ENCODE assay signal across 9 cellular contexts in genomic region chr3:16849795-16850194, GRCh38. TPM values are rescaled to one million over a fixed set of nuclear protein-coding genes. Genes with fewer than 3 reads are reported as not detected.
DNase-seq lines count a peak whose midpoint lies in the region; ATAC-seq, FAIRE-seq and TF ChIP-seq lines count a peak whose summit lies in the region.
"Had no signal": no experiment of that assay in that cellular context is flagged by ENCODE, and none has a peak within 500 bp of the region (broad histone marks: within the 10 kb centered on the region; RNA-seq: fewer than 3 reads in every experiment).

No MANE protein-coding gene starts in this region.

- CTCF ChIA-PET in H1 (lab: Charles Lee; ENCODE audit: partially characterized antibody): interaction anchor here (1.1 to 2.7 kb wide), 3 partner anchors 9 to 22 kb away, joined by 3 to 9 read pairs (median 9); no protein-coding TSS in a partner anchor

- H3K9ac ChIP-seq in H1 (replicated peaks in 1 of 4; ENCODE audit: extremely low read depth in 1 of 4, low read depth in 3 of 4, low read length in 3 of 4): no peak overlapping the region

- TF ChIP-seq RAD21 in H1 (IDR thresholded peaks at IDR 0.05 in 1 of 2, conservative IDR thresholded peaks at IDR 0.05 in 1 of 2; ENCODE audit: low read depth in 2 of 2, low read length in 2 of 2): no peak

- H3K23me2 ChIP-seq in H1 (ENCODE audit: low read depth, low read length): no peaks in the 10 kb centered on the region

- H3K79me2 ChIP-seq in H1 (ENCODE audit: control insufficient read depth in 1 of 2, insufficient read depth in 2 of 2, low read length in 2 of 2): no peaks in the 10 kb centered on the region

- no peaks in the 10 kb centered on the region for H3K9me3 ChIP-seq in H1 (ENCODE audit: insufficient read depth in 2 of 2, low read depth in 1 of 2, low read length in 1 of 2)
- no peaks in the 10 kb centered on the region for H3K9me3 ChIP-seq in neuron (ENCODE audit: low read length)

- no peak overlapping the region for H2BK120ac ChIP-seq in H1 (replicated peaks; ENCODE audit: low read depth, low read length)

- no peak overlapping the region for H3K23ac ChIP-seq in H1 (ENCODE audit: insufficient read length)

- TF ChIP-seq POLR2A in NB4 (IDR thresholded peaks at IDR 0.05; ENCODE audit: extremely low read depth, insufficient read length) (no peak), H1 (IDR thresholded peaks at IDR 0.05; ENCODE audit: control extremely low read depth in 1 of 2, low read depth in 2 of 2, low read length in 2 of 2) (no peak)

- H3K27me3 ChIP-seq in H1 (replicated peaks in 1 of 4; ENCODE audit: control insufficient read depth in 3 of 4, extremely low read depth in 1 of 4, insufficient read depth in 3 of 4, low read length in 3 of 4): no peaks in the 10 kb centered on the region
- no peaks in the 10 kb centered on the region for H3K27me3 ChIP-seq in neuron (ENCODE audit: insufficient read depth, low read length)
- H3K27me3 ChIP-seq: cardiac muscle cell had no signal

- H4K5ac ChIP-seq in H1 (ENCODE audit: insufficient read length, low read depth, low read length): no peak overlapping the region

- POLR2A ChIA-PET in H1 (lab: Charles Lee; ENCODE audit: partially characterized antibody): no interaction called here

- H4K91ac ChIP-seq in H1 (replicated peaks; ENCODE audit: insufficient read length, low read length): no peak overlapping the region

- peaks cover 0 to 5% (median 0%) of the 10 kb centered on the region in 4 experiments; a peak in 1 of 7 replicates for H3K4me1 ChIP-seq in H1 (replicated peaks in 1 of 4; ENCODE audit: control insufficient read depth in 3 of 4, insufficient read depth in 4 of 4, low read length in 3 of 4)
- peaks cover 11% of the 10 kb centered on the region for H3K4me1 ChIP-seq in neuron (ENCODE audit: insufficient read depth, low read length)

- H3K18ac ChIP-seq in H1 (ENCODE audit: extremely low read depth, low read length): no peak overlapping the region

- peak; percentile 6 for DNase-seq in GM04504 (ENCODE audit: low read depth)
- DNase-seq in NB4 (ENCODE audit: low read depth): peak; percentile 4
- no peak for DNase-seq in H1 (ENCODE audit: low read depth in 1 of 2, low spot score in 2 of 2)
- DNase-seq in stimulated activated naive CD4-positive, alpha-beta T cell (lab: John Stamatoyannopoulos, UW): no peak
- no peak for DNase-seq in activated effector memory CD4-positive, alpha-beta T cell treated with Interleukin-2 at 50 U/mL for 16 hours

- no peak overlapping the region for H3K14ac ChIP-seq in H1 (ENCODE audit: insufficient read length)

- H3K36me3 ChIP-seq in H1 (ENCODE audit: control insufficient read depth in 2 of 4, insufficient read depth in 4 of 4, low read length in 3 of 4) (no peaks in the 10 kb centered on the region), neuron (ENCODE audit: insufficient read depth, low read length) (no peaks in the 10 kb centered on the region)
- H3K36me3 ChIP-seq: cardiac muscle cell had no signal

- TF ChIP-seq CTCF in NB4 (IDR thresholded peaks at IDR 0.05; ENCODE audit: low read depth, low read length) (no peak), H1 (IDR thresholded peaks at IDR 0.05; ENCODE audit: control extremely low read depth in 1 of 3, insufficient read depth in 1 of 3, low read depth in 1 of 3, low read length in 3 of 3) (no peak)

- H3K4me3 ChIP-seq in NB4 (ENCODE audit: low read depth, low read length) (no peak overlapping the region), H1 (ENCODE audit: extremely low read depth in 1 of 4, insufficient read depth in 2 of 4, low read depth in 3 of 4, low read length in 4 of 4) (no peak overlapping the region), neuron (ENCODE audit: low read length) (peak overlapping the region; percentile 41)
- H3K4me3 ChIP-seq: cardiac muscle cell had no signal

- FAIRE-seq in H1 (lab: Jason Lieb, UNC): no peak

- no peak overlapping the region for H2BK15ac ChIP-seq in H1 (ENCODE audit: low read length)

- H3K27ac ChIP-seq in H1 (ENCODE audit: low read depth, low read length): no peak overlapping the region; the same call in 1 of the 2 replicates
- H3K27ac ChIP-seq: cardiac muscle cell had no signal

- H2BK5ac ChIP-seq in H1 (ENCODE audit: low read depth, low read length): no peak overlapping the region

- no peak overlapping the region for H3K4ac ChIP-seq in H1 (replicated peaks; ENCODE audit: insufficient read length, low read depth, low read length)

- no peak overlapping the region for H2BK12ac ChIP-seq in H1 (ENCODE audit: low read depth, low read length)

- 0 out of 4 replicates have a peak overlapping the region, but pooled peaks of 1 of the 2 experiments have one; percentile 57 for H3K4me2 ChIP-seq in H1 (ENCODE audit: insufficient read depth in 1 of 2, low read depth in 2 of 2, low read length in 2 of 2)

- H4K20me1 ChIP-seq in H1 (replicated peaks in 1 of 2; ENCODE audit: control insufficient read depth in 1 of 2, insufficient read depth in 2 of 2, low read length in 2 of 2): no peaks in the 10 kb centered on the region

- no peak for ATAC-seq in HG03460 (IDR thresholded peaks at IDR 0.05; ENCODE audit: unreplicated experiment)
- ATAC-seq in HG02798 (IDR thresholded peaks at IDR 0.05; ENCODE audit: poor library complexity, unreplicated experiment): no peak

- 59% methylated on average over 3 of the region's 3 CpGs; no CpG with 5 or more reads in 1 of the 2 experiments for WGBS in H1 (ENCODE audit: extremely low coverage in 1 of 2, insufficient coverage in 1 of 2, insufficient read length in 1 of 2, insufficient replicate concordance in 2 of 2, low coverage in 1 of 2, low lambda C conversion rate in 2 of 2, missing lambda C conversion rate in 1 of 2), 2 experiments

- H2BK20ac ChIP-seq in H1 (ENCODE audit: low read length): no peak overlapping the region

- H2AFZ ChIP-seq in H1 (ENCODE audit: low read length): peak overlapping the region; percentile 72
- peak overlapping the region; percentile 87 for H2AFZ ChIP-seq in neuron (ENCODE audit: low read depth, low read length)

- no peak overlapping the region for H2AK5ac ChIP-seq in H1 (ENCODE audit: low read depth, low read length)

- H3K79me1 ChIP-seq in H1 (ENCODE audit: low read depth, low read length): no peaks in the 10 kb centered on the region

- H3K56ac ChIP-seq in H1 (replicated peaks; ENCODE audit: insufficient read length, low read depth, low read length): no peak overlapping the region

- H4K8ac ChIP-seq in H1 (ENCODE audit: extremely low read depth, insufficient read depth, low read length): no peak overlapping the region

- TF ChIP-seq EP300 in H1 (IDR thresholded peaks at IDR 0.05; ENCODE audit: borderline replicate concordance in 1 of 2, low read depth in 2 of 2, low read length in 2 of 2): no peak

TF ChIP-seq in H1, 55 proteins besides CTCF, POLR2A, EP300 and RAD21:
- TF ChIP-seq CREB1 (IDR thresholded peaks at IDR 0.05): no peak
- TF ChIP-seq JUND (IDR thresholded peaks at IDR 0.05; ENCODE audit: low read length): no peak
- TF ChIP-seq BACH1 (IDR thresholded peaks at IDR 0.05; ENCODE audit: low read length): no peak
- no peak for TF ChIP-seq SIRT6 (IDR thresholded peaks at IDR 0.05; ENCODE audit: low read length)
- no peak for TF ChIP-seq CEBPB (IDR thresholded peaks at IDR 0.05; ENCODE audit: low read depth, low read length)
- no peak for TF ChIP-seq PHF8 (conservative IDR thresholded peaks at IDR 0.05; ENCODE audit: low read depth, low read length)
- TF ChIP-seq SIN3A (conservative IDR thresholded peaks at IDR 0.05 in 1 of 2, IDR thresholded peaks at IDR 0.05 in 1 of 2; ENCODE audit: low read depth in 1 of 2, low read length in 2 of 2): no peak
- TF ChIP-seq SP2 (IDR thresholded peaks at IDR 0.05; ENCODE audit: low read length): no peak
- TF ChIP-seq FOSL1 (IDR thresholded peaks at IDR 0.05; ENCODE audit: insufficient read depth, low read depth, low read length): no peak
- no peak for TF ChIP-seq YY1 (IDR thresholded peaks at IDR 0.05; ENCODE audit: low read depth, low read length)
- no peak for TF ChIP-seq MAX (IDR thresholded peaks at IDR 0.05)
- TF ChIP-seq GTF2F1 (IDR thresholded peaks at IDR 0.05; ENCODE audit: borderline replicate concordance, low read depth, low read length): no peak
- no peak for TF ChIP-seq USF2 (IDR thresholded peaks at IDR 0.05; ENCODE audit: low read length)
- TF ChIP-seq RNF2 (IDR thresholded peaks at IDR 0.05; ENCODE audit: borderline replicate concordance, low read depth, low read length, missing control alignments, poor library complexity, severe bottlenecking): no peak
- no peak for TF ChIP-seq CHD1 (IDR thresholded peaks at IDR 0.05; ENCODE audit: low read depth, low read length)
- no peak for TF ChIP-seq SRF (IDR thresholded peaks at IDR 0.05; ENCODE audit: low read depth, low read length)
- TF ChIP-seq CBX8 (IDR thresholded peaks at IDR 0.05; ENCODE audit: borderline replicate concordance, low read depth, low read length): no peak
- no peak for TF ChIP-seq KDM1A (IDR thresholded peaks at IDR 0.05; ENCODE audit: borderline replicate concordance, low read length)

RNA-seq across cellular contexts. Expression of gene PLCL2, which starts 35.0 kb away (rescaled TPM):
- 6.8 and 7.3 TPM in 2 replicates for total RNA-seq in H1 (2021; fragmentation: NEBNext Ultra II Directional; extraction: Animal tissue kit (Norgen Biotek cat#: 25700))
- polyA plus RNA-seq in H1 (2011; rRNA removed): 3.1 and 3.5 TPM in 2 replicates
- 6.2 TPM for polyA plus RNA-seq in H1 (2011; cell fraction: cytosol; rRNA removed)
- polyA plus RNA-seq in H1 (2011; cell fraction: nucleus; rRNA removed): 4.4 TPM
- polyA plus RNA-seq in H1 (2012, experiment 1 of 2): 7.1 to 13.4 TPM (median 9.4 TPM) in 4 replicates
- polyA plus RNA-seq in H1 (2012, experiment 2 of 2): 0.71 TPM
- polyA plus RNA-seq in H1 (2013, experiment 1 of 2): 2.3 TPM
- 2.0 TPM for polyA plus RNA-seq in H1 (2013, experiment 2 of 2)
- 23.7 and 25.5 TPM in 2 replicates for polyA minus RNA-seq in H1 (2011; rRNA and poly(A)+ RNA removed)
- 10.6 TPM for polyA minus RNA-seq in H1 (2011; cell fraction: cytosol; rRNA and poly(A)+ RNA removed)
- 44.7 TPM for polyA minus RNA-seq in H1 (2011; cell fraction: nucleus; rRNA and poly(A)+ RNA removed)

Comparison
In these comparisons a context has a peak if more than half of its experiments do, and no peak if none do; other contexts are left out.
1. DNase-seq: peak in GM04504 (single experiment) and NB4 (single experiment); none in H1 (0 of 2), stimulated activated naive CD4-positive, alpha-beta T cell (0 of 6) and activated effector memory CD4-positive, alpha-beta T cell treated with Interleukin-2 at 50 U/mL for 16 hours (single experiment).